Comparison of ENCODE assay signal across 11 cellular contexts in the genomic region with DNA sequence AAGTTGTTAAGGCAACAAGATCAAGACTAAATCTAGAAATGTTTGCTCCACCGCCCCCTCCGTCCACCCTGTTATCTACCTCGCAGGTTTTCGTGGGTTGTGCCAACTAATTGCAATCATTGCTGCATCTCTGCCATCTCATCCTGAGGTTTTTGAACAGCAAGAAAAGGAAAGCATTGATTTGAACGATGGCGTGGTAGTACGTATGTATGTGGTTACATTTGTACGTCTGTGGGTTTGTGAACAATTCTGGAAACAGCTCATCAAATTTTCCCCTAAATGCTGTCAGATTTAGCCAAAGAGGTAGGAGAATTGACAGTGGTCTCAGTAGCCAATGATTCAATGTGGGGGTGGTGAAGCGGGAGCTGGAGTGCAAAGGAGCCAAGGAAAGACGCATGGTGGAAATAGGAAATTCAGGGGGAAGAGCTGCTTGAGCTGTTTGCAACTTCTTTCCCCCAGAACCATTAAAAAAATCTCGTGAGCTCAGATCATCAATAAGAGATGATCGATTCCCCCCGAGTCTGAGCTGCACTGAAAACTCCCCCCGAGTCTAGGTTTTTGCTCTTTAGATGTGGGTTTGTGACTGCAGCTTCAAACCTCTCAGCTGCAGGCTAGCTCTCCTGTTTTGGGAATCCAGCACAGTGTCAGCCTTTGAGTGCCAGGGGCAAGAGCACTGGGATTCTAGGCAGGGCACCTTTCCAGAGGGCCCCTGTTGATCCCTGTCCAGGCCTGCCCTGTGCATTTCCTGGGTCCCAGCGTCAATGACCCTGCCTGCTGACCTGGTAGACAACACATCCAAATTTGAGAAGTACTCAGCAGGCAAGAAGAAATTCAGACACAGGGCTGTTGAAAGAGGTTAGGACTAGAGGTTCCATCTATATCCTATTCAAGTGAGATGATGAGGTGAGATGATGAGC.
A peak's percentile ranks its signal among the peaks of the same experiment; 100 is the strongest.
DNase-seq lines count a peak whose midpoint lies in the region; ATAC-seq and TF ChIP-seq lines count a peak whose summit lies in the region.
"Had no signal": no experiment of that assay in that cellular context is flagged by ENCODE, and none has a peak within 500 bp of the region (broad histone marks: within the 10 kb centered on the region; RNA-seq: fewer than 3 reads in every experiment).

No MANE protein-coding gene starts in this region.

- H3K9me3 ChIP-seq in ascending aorta: no peaks in the 10 kb centered on the region

- peak overlapping the region; percentile 48 to 66 for H3K4me3 Mint-ChIP-seq in activated T-cell treated with anti-CD3 and anti-CD28 coated beads, Interleukin-2, amount 50 U/mL, for 72 hours

- H3K36me3 ChIP-seq in ascending aorta: no peaks in the 10 kb centered on the region

- no peak overlapping the region for H3K27ac ChIP-seq in ascending aorta
- H3K27ac ChIP-seq: epithelial cell of prostate, PC-9 had no signal

- peaks cover 91% of the 10 kb centered on the region for H3K27me3 Mint-ChIP-seq in activated T-cell treated with anti-CD3 and anti-CD28 coated beads, Interleukin-2, amount 50 U/mL, for 72 hours (ENCODE audit: low read depth)

- H3K27ac Mint-ChIP-seq in activated T-cell treated with anti-CD3 and anti-CD28 coated beads, Interleukin-2, amount 50 U/mL, for 72 hours: peak overlapping the region; percentile 5

- peaks cover 44% of the 10 kb centered on the region for H3K4me1 Mint-ChIP-seq in activated T-cell treated with anti-CD3 and anti-CD28 coated beads, Interleukin-2, amount 50 U/mL, for 72 hours (ENCODE audit: low read depth)

- H3K36me3 Mint-ChIP-seq in activated T-cell treated with anti-CD3 and anti-CD28 coated beads, Interleukin-2, amount 50 U/mL, for 72 hours (ENCODE audit: insufficient read depth in 2 of 2): no peaks in the 10 kb centered on the region

- no peak overlapping the region for H3K4me3 ChIP-seq in ascending aorta
- H3K4me3 ChIP-seq: PC-9 had no signal

- no peaks in the 10 kb centered on the region for H3K4me1 ChIP-seq in ascending aorta

- ATAC-seq in GM18868 (IDR thresholded peaks at IDR 0.05; ENCODE audit: unreplicated experiment) (peak; percentile 85), HG03060 (IDR thresholded peaks at IDR 0.05; ENCODE audit: low read depth, unreplicated experiment) (peak; percentile 61), GM19452 (IDR thresholded peaks at IDR 0.05; ENCODE audit: unreplicated experiment) (no peak)
- peak; percentile 92 to 93 for ATAC-seq in activated T-cell treated with anti-CD3 and anti-CD28 coated beads, Interleukin-2, amount 50 U/mL, for 72 hours (replicated peaks in 1 of 2)

- no peak for TF ChIP-seq CTCF in ascending aorta (IDR thresholded peaks at IDR 0.05)

- intact Hi-C loops in ascending aorta (cut with DNase I): no loop called here

- DNase-seq in activated T-cell treated with anti-CD3 and anti-CD28 coated beads, Interleukin-2, amount 50 U/mL, for 72 hours: peak; percentile 80 to 86
- peak; percentile 8 to 56 (median 20) for DNase-seq in stimulated activated CD4-positive, alpha-beta T cell treated with anti-CD3 and anti-CD28 coated beads, TNF-alpha, amount 100 ng/mL, for 24 hours (ENCODE audit: low read depth in 3 of 3)
- DNase-seq in NCI-H1930 (lab: John Stamatoyannopoulos, UW) (no peak), ascending aorta (ENCODE audit: low spot score in 2 of 2) (no peak), NCI-H524 (lab: John Stamatoyannopoulos, UW) (no peak)
- DNase-seq: MV-4-11, PC-9 had no signal

- no peaks in the 10 kb centered on the region for H3K27me3 ChIP-seq in ascending aorta

- H3K9me3 Mint-ChIP-seq in activated T-cell treated with anti-CD3 and anti-CD28 coated beads, Interleukin-2, amount 50 U/mL, for 72 hours: no peaks in the 10 kb centered on the region

Comparison
In these comparisons a context has a peak if more than half of its experiments do, and no peak if none do; other contexts are left out.
1. DNase-seq: peak in activated T-cell treated with anti-CD3 and anti-CD28 coated beads, Interleukin-2, amount 50 U/mL, for 72 hours (2 of 2) and stimulated activated CD4-positive, alpha-beta T cell treated with anti-CD3 and anti-CD28 coated beads, TNF-alpha, amount 100 ng/mL, for 24 hours (3 of 3); none in NCI-H1930 (0 of 2), ascending aorta (0 of 2) and NCI-H524 (0 of 2).